Comparison of ENCODE assay signal across 1 cellular context in genomic region chr12:106223485-106224391, GRCh38.
TF ChIP-seq lines count a peak whose summit lies in the region.

No MANE protein-coding gene starts in this region.

TF ChIP-seq in GM12878, 131 proteins besides CTCF, POLR2A, EP300 and RAD21 (continued from another document and continues in another):
- TF ChIP-seq PRDM15 (CRISPR knock-in tag; IDR thresholded peaks at IDR 0.05) (no peak), SIX5 (IDR thresholded peaks at IDR 0.05; ENCODE audit: low read depth, low read length, severe bottlenecking) (no peak), SREBF2 (IDR thresholded peaks at IDR 0.05; ENCODE audit: low read length) (no peak), SIN3A (IDR thresholded peaks at IDR 0.05; ENCODE audit: low read depth, low read length) (no peak), EGR1 (IDR thresholded peaks at IDR 0.05; ENCODE audit: borderline replicate concordance in 1 of 2, low read depth in 2 of 2, low read length in 2 of 2) (no peak), POU2F2 (IDR thresholded peaks at IDR 0.05; ENCODE audit: borderline replicate concordance, low read depth, low read length) (0 out of 3 replicates have a peak, but pooled peaks have one; percentile 43), SREBF1 (IDR thresholded peaks at IDR 0.05; ENCODE audit: low read length) (no peak), PKNOX1 (IDR thresholded peaks at IDR 0.05) (peak; percentile 64), RB1 (IDR thresholded peaks at IDR 0.05; ENCODE audit: borderline replicate concordance) (no peak), NFYA (IDR thresholded peaks at IDR 0.05; ENCODE audit: borderline replicate concordance, low read depth, low read length) (no peak), MEF2B (IDR thresholded peaks at IDR 0.05; ENCODE audit: partially characterized antibody, poor library complexity, severe bottlenecking) (no peak), POLR2AphosphoS5 (IDR thresholded peaks at IDR 0.05; ENCODE audit: low read length) (no peak), REST (IDR thresholded peaks at IDR 0.05; ENCODE audit: low read depth, low read length) (no peak), RAD51 (IDR thresholded peaks at IDR 0.05) (no peak), HDAC6 (IDR thresholded peaks at IDR 0.05; ENCODE audit: unreplicated experiment) (no peak), CEBPZ (IDR thresholded peaks at IDR 0.05; ENCODE audit: low read depth, low read length) (no peak), USF1 (IDR thresholded peaks at IDR 0.05; ENCODE audit: borderline replicate concordance, extremely low read length, insufficient read depth, low read depth, low read length) (no peak), MYB (IDR thresholded peaks at IDR 0.05; ENCODE audit: borderline replicate concordance, low read depth, low read length) (no peak), PAX5 (IDR thresholded peaks at IDR 0.05; ENCODE audit: borderline replicate concordance, low read depth, low read length) (no peak), IRF4 (IDR thresholded peaks at IDR 0.05; ENCODE audit: low read depth, low read length) (no peak), STAT1 (conservative IDR thresholded peaks at IDR 0.05) (no peak), IKZF2 (IDR thresholded peaks at IDR 0.05) (no peak), SKIL (IDR thresholded peaks at IDR 0.05; ENCODE audit: low read depth, poor library complexity, severe bottlenecking) (no peak), KDM1A (IDR thresholded peaks at IDR 0.05; ENCODE audit: borderline replicate concordance) (no peak), DPF2 (IDR thresholded peaks at IDR 0.05) (no peak), SMAD1 (IDR thresholded peaks at IDR 0.05; ENCODE audit: low read depth, partially characterized antibody) (no peak), ELK1 (IDR thresholded peaks at IDR 0.05; ENCODE audit: low read depth, low read length) (no peak), NFXL1 (IDR thresholded peaks at IDR 0.05; ENCODE audit: borderline replicate concordance) (no peak), CREB1 (IDR thresholded peaks at IDR 0.05; ENCODE audit: low read depth) (no peak), RBBP5 (conservative IDR thresholded peaks at IDR 0.05) (no peak), JUNB (IDR thresholded peaks at IDR 0.05) (no peak), HSF1 (IDR thresholded peaks at IDR 0.05; ENCODE audit: low read depth, low read length) (no peak), BHLHE40 (IDR thresholded peaks at IDR 0.05; ENCODE audit: borderline replicate concordance in 1 of 2, low read depth in 2 of 2, low read length in 1 of 2) (0 out of 4 replicates have a peak, but pooled peaks of 1 of the 2 experiments have one; percentile 26), RUNX3 (IDR thresholded peaks at IDR 0.05; ENCODE audit: low read length) (no peak), SRF (IDR thresholded peaks at IDR 0.05; ENCODE audit: low read depth in 2 of 2, low read length in 2 of 2) (no peak), SMC3 (IDR thresholded peaks at IDR 0.05; ENCODE audit: borderline replicate concordance, low read length) (peak; percentile 73), CBFB (IDR thresholded peaks at IDR 0.05; ENCODE audit: low read depth) (no peak), E2F4 (IDR thresholded peaks at IDR 0.05; ENCODE audit: low read depth, low read length) (0 out of 2 replicates have a peak, but pooled peaks have one; percentile 25), MAX (IDR thresholded peaks at IDR 0.05; ENCODE audit: low read depth, low read length) (no peak), EED (IDR thresholded peaks at IDR 0.05; ENCODE audit: low read depth) (no peak), CHD2 (IDR thresholded peaks at IDR 0.05; ENCODE audit: borderline replicate concordance, low read depth, low read length) (no peak), RCOR1 (conservative IDR thresholded peaks at IDR 0.05; ENCODE audit: low read depth, low read length) (no peak), TCF12 (IDR thresholded peaks at IDR 0.05; ENCODE audit: low read depth, low read length) (0 out of 2 replicates have a peak, but pooled peaks have one; percentile 65), SMAD5 (IDR thresholded peaks at IDR 0.05; ENCODE audit: low read depth) (no peak), CHD1 (IDR thresholded peaks at IDR 0.05; ENCODE audit: low read depth, low read length) (no peak)
